ENCODE assay signal across 8 cellular contexts in genomic region chr11:65927904-65928397, GRCh38. TPM values are rescaled to one million over a fixed set of nuclear protein-coding genes. Genes with fewer than 3 reads are reported as not detected.
DNase-seq lines count a peak whose midpoint lies in the region; ATAC-seq and TF ChIP-seq lines count a peak whose summit lies in the region.

No MANE protein-coding gene starts in this region.

- no peak overlapping the region for H2AFZ ChIP-seq in OCI-LY1 (ENCODE audit: low read length)

- H3K36me3 ChIP-seq in OCI-LY1 (ENCODE audit: insufficient read depth, low read length) (no peaks in the 10 kb centered on the region), mucosa of stomach (ENCODE audit: control insufficient read depth, insufficient read depth, low read length) (no peaks in the 10 kb centered on the region), upper lobe of right lung (peaks cover 6% of the 10 kb centered on the region), tibial artery (peaks cover under 1 to 12% (median 5%) of the 10 kb centered on the region in 3 donors)

- DNase-seq in AML-193 (lab: John Stamatoyannopoulos, UW) (peak; percentile 59 to 72), upper lobe of right lung (no peak), tibial artery (no peak)

- H3K9me3 ChIP-seq in OCI-LY1 (ENCODE audit: low read length) (no peaks in the 10 kb centered on the region), mucosa of stomach (ENCODE audit: control insufficient read depth, low read length) (no peaks in the 10 kb centered on the region), upper lobe of right lung (no peaks in the 10 kb centered on the region), tibial artery (no peaks in the 10 kb centered on the region)

- H3K27me3 ChIP-seq in OCI-LY1 (ENCODE audit: insufficient read depth, low read length) = no peaks in the 10 kb centered on the region
- H3K27me3 ChIP-seq in mucosa of stomach (ENCODE audit: control insufficient read depth, insufficient read depth, low read length) = peaks cover 4% of the 10 kb centered on the region
- H3K27me3 ChIP-seq in upper lobe of right lung = no peaks in the 10 kb centered on the region
- H3K27me3 ChIP-seq in tibial artery = peaks cover 0 to 2% of the 10 kb centered on the region in 2 donors

- ATAC-seq in GM21619 (IDR thresholded peaks at IDR 0.05; ENCODE audit: unreplicated experiment) = peak; percentile 58
- ATAC-seq in activated T-helper 17 cell treated with anti-CD3 and anti-CD28 coated beads, Interleukin-2, amount 50 U/mL, for 72 hours (replicated peaks) = peak; percentile 91
- ATAC-seq in upper lobe of right lung = peak; percentile 84
- no peak for ATAC-seq in GM19328 (IDR thresholded peaks at IDR 0.05; ENCODE audit: unreplicated experiment)

- peaks cover 3% of the 10 kb centered on the region for H3K9me3 Mint-ChIP-seq in activated T-helper 17 cell treated with anti-CD3 and anti-CD28 coated beads, Interleukin-2, amount 50 U/mL, for 72 hours

- H4K20me1 ChIP-seq in OCI-LY1 (ENCODE audit: insufficient read depth, low read length) = no peaks in the 10 kb centered on the region

- peaks cover 8% of the 10 kb centered on the region for H3K36me3 Mint-ChIP-seq in activated T-helper 17 cell treated with anti-CD3 and anti-CD28 coated beads, Interleukin-2, amount 50 U/mL, for 72 hours (ENCODE audit: low read depth)

- intact Hi-C loops in upper lobe of right lung (cut with DNase I) (loop anchor here (10.0 kb wide), 1 partner anchor 47 kb away; no protein-coding TSS in a partner anchor), tibial artery (cut with DNase I; ENCODE audit: low total_unique reads) (no loop called here)

- no peaks in the 10 kb centered on the region for H3K79me2 ChIP-seq in OCI-LY1 (ENCODE audit: insufficient read depth, low read length)

- H3K4me1 ChIP-seq in OCI-LY1 (ENCODE audit: insufficient read depth, low read length, severe bottlenecking) (peaks cover 13% of the 10 kb centered on the region), mucosa of stomach (ENCODE audit: control insufficient read depth, insufficient read depth, low read length) (no peaks in the 10 kb centered on the region), upper lobe of right lung (no peaks in the 10 kb centered on the region), tibial artery (no peaks in the 10 kb centered on the region)

- no peak for TF ChIP-seq CTCF in OCI-LY1 (IDR thresholded peaks at IDR 0.05; ENCODE audit: low read length)
- TF ChIP-seq CTCF in upper lobe of right lung (IDR thresholded peaks at IDR 0.05) = no peak
- no peak for TF ChIP-seq CTCF in tibial artery (IDR thresholded peaks at IDR 0.05)

- H3F3A ChIP-seq in OCI-LY1 (ENCODE audit: insufficient read depth, low read length) = no peaks in the 10 kb centered on the region

- no peaks in the 10 kb centered on the region for H3K27me3 Mint-ChIP-seq in activated T-helper 17 cell treated with anti-CD3 and anti-CD28 coated beads, Interleukin-2, amount 50 U/mL, for 72 hours

- no peak overlapping the region for H3K27ac ChIP-seq in OCI-LY1 (ENCODE audit: low read depth, low read length, poor library complexity, severe bottlenecking)
- H3K27ac ChIP-seq in upper lobe of right lung = peak overlapping the region; percentile 63
- H3K27ac ChIP-seq in tibial artery = no peak overlapping the region

- peak overlapping the region; percentile 84 for H3K4me3 Mint-ChIP-seq in activated T-helper 17 cell treated with anti-CD3 and anti-CD28 coated beads, Interleukin-2, amount 50 U/mL, for 72 hours

- peaks cover 20% of the 10 kb centered on the region for H3K4me1 Mint-ChIP-seq in activated T-helper 17 cell treated with anti-CD3 and anti-CD28 coated beads, Interleukin-2, amount 50 U/mL, for 72 hours

- H3K4me2 ChIP-seq in OCI-LY1 (ENCODE audit: low read length) = peak overlapping the region; percentile 45

- H3K27ac Mint-ChIP-seq in activated T-helper 17 cell treated with anti-CD3 and anti-CD28 coated beads, Interleukin-2, amount 50 U/mL, for 72 hours = peak overlapping the region; percentile 93

- H3K9me2 ChIP-seq in OCI-LY1 (ENCODE audit: low read depth, low read length) = no peaks in the 10 kb centered on the region

- H3K9ac ChIP-seq in OCI-LY1 (ENCODE audit: low read length) (peak overlapping the region; percentile 17; the same call in 1 of the 2 replicates), mucosa of stomach (ENCODE audit: low read length) (peak overlapping the region; percentile 10)

- no peak overlapping the region for H3K4me3 ChIP-seq in OCI-LY1 (ENCODE audit: low read depth, low read length, poor library complexity, severe bottlenecking)
- no peak overlapping the region for H3K4me3 ChIP-seq in mucosa of stomach (ENCODE audit: low read length)
- peak overlapping the region; percentile 29 for H3K4me3 ChIP-seq in upper lobe of right lung
- H3K4me3 ChIP-seq in tibial artery = no peak overlapping the region

RNA-seq across cellular contexts. Expression of gene DRAP1, which starts 8.7 kb away (rescaled TPM):
- 10 to 100 TPM; 85.3 to 94.5 TPM for total RNA-seq in activated T-helper 17 cell treated with anti-CD3 and anti-CD28 coated beads, Interleukin-2, amount 50 U/mL, for 72 hours
- total RNA-seq in upper lobe of right lung = 62.8 TPM

RNA-seq across cellular contexts. Expression of gene C11orf68, which starts 9.1 kb away (rescaled TPM):
- 10 to 100 TPM; 20.9 to 30.1 TPM for total RNA-seq in activated T-helper 17 cell treated with anti-CD3 and anti-CD28 coated beads, Interleukin-2, amount 50 U/mL, for 72 hours
- 34.7 TPM for total RNA-seq in upper lobe of right lung

RNA-seq across cellular contexts. Expression of gene TSGA10IP, which starts 17.3 kb away (rescaled TPM):
- not detected for total RNA-seq in activated T-helper 17 cell treated with anti-CD3 and anti-CD28 coated beads, Interleukin-2, amount 50 U/mL, for 72 hours
- total RNA-seq in upper lobe of right lung = not detected

RNA-seq across cellular contexts. Expression of gene FOSL1, which starts 27.8 kb away (rescaled TPM):
- 10 to 100 TPM; 18.7 to 24.8 TPM for total RNA-seq in activated T-helper 17 cell treated with anti-CD3 and anti-CD28 coated beads, Interleukin-2, amount 50 U/mL, for 72 hours
- total RNA-seq in upper lobe of right lung = 3.9 TPM

RNA-seq across cellular contexts. Expression of gene SART1, which starts 33.6 kb away (rescaled TPM):
- 10 to 100 TPM; 44.7 to 51.3 TPM for total RNA-seq in activated T-helper 17 cell treated with anti-CD3 and anti-CD28 coated beads, Interleukin-2, amount 50 U/mL, for 72 hours
- 53.3 TPM for total RNA-seq in upper lobe of right lung

Comparison
In these comparisons a context has a peak if more than half of its experiments do, and no peak if none do; other contexts are left out.
1. DNase-seq: peak in AML-193 (2 of 2); none in upper lobe of right lung (single experiment) and tibial artery (0 of 2).